ENCODE assay signal across 22 cellular contexts in genomic region chr15:58109419-58109818, GRCh38. TPM values are rescaled to one million over a fixed set of nuclear protein-coding genes. Genes with fewer than 3 reads are reported as not detected.
"Had no signal": no experiment of that assay in that cellular context is flagged by ENCODE, and none has a peak within 500 bp of the region (broad histone marks: within the 10 kb centered on the region; RNA-seq: fewer than 3 reads in every experiment).

No MANE protein-coding gene starts in this region.

- DNase-seq: KBM-7, NCI-H1092 treated with DMSO at 0.1 percent for 48 hours, NCI-H1436, NCI-H187, NCI-H2029, NCI-H2081 treated with DMSO at 0.1 percent for 48 hours, NCI-H2171, NCI-H226, NCI-H446, NCI-H510A, NCI-H524 treated with DMSO at 0.1 percent for 48 hours, NCI-H69, NCI-H774, Right ventricle myocardium superior, RPMI8226, SIG-M5, SW 1271 had no signal

- H3K27me3 ChIP-seq: SJSA1 had no signal

- H3K9me3 ChIP-seq: SJSA1 had no signal

- H3K27ac ChIP-seq: HL-60, SJSA1, SK-N-MC had no signal

- H3K36me3 ChIP-seq: SJSA1 had no signal

- H3K4me3 ChIP-seq: SJSA1, SK-N-MC had no signal

- H3K4me1 ChIP-seq: SJSA1 had no signal

RNA-seq across cellular contexts. Expression of gene AQP9, which starts 28.8 kb away (rescaled TPM):
- total RNA-seq: LHCN-M2, SJSA1 had no signal
- polyA plus RNA-seq: IgD-negative memory B cell had no signal

RNA-seq across cellular contexts. Expression of gene ALDH1A2, which starts 43.9 kb away (rescaled TPM):
- total RNA-seq: SJSA1 had no signal
- polyA plus RNA-seq: IgD-negative memory B cell had no signal
